In genomic region chr11:70399681-70400112, GRCh38 we compare ENCODE assay signal across 8 cellular contexts. TPM values are rescaled to one million over a fixed set of nuclear protein-coding genes. Genes with fewer than 3 reads are reported as not detected.
DNase-seq lines count a peak whose midpoint lies in the region; ATAC-seq and TF ChIP-seq lines count a peak whose summit lies in the region.

No MANE protein-coding gene starts in this region.

- H3K36me3 ChIP-seq in H7 (replicated peaks; ENCODE audit: control insufficient read depth, insufficient read depth, low read length) (peaks cover 2% of the 10 kb centered on the region), muscle layer of duodenum (ENCODE audit: control insufficient read depth in 1 of 2, insufficient read depth in 2 of 2, low read length in 2 of 2) (no peaks in the 10 kb centered on the region), vagina (no peaks in the 10 kb centered on the region)

- peaks cover 3% of the 10 kb centered on the region for H3K36me3 Mint-ChIP-seq in T-helper 17 cell (ENCODE audit: low read depth)

- no peak for ATAC-seq in T-helper 17 cell

- peak overlapping the region; percentile 91 for H3K4me3 Mint-ChIP-seq in T-helper 17 cell

- peak overlapping the region; percentile 92 for H3K27ac ChIP-seq in muscle layer of duodenum (ENCODE audit: low read length)
- peak overlapping the region; percentile 95 for H3K27ac ChIP-seq in vagina

- peak in 1 of 2 donors; percentile 40 for TF ChIP-seq POLR2A in vagina (IDR thresholded peaks at IDR 0.05)

- H3K27me3 ChIP-seq in H7 (ENCODE audit: control insufficient read depth, insufficient read depth, low read length) (no peaks in the 10 kb centered on the region), muscle layer of duodenum (ENCODE audit: low read depth, low read length) (no peaks in the 10 kb centered on the region), vagina (no peaks in the 10 kb centered on the region)

- H3K4me1 ChIP-seq in muscle layer of duodenum (ENCODE audit: control insufficient read depth in 1 of 2, insufficient read depth in 2 of 2, low read length in 2 of 2) (peaks cover 3 to 24% of the 10 kb centered on the region in 2 donors), vagina (peaks cover 45% of the 10 kb centered on the region)

- H3K9me3 ChIP-seq in T-helper 17 cell (ENCODE audit: control insufficient read depth, low read length, poor library complexity, severe bottlenecking): no peaks in the 10 kb centered on the region
- H3K9me3 ChIP-seq in muscle layer of duodenum (ENCODE audit: control insufficient read depth in 1 of 2, low read length in 2 of 2): no peaks in the 10 kb centered on the region
- no peaks in the 10 kb centered on the region for H3K9me3 ChIP-seq in vagina

- TF ChIP-seq CTCF in fibroblast of mammary gland (conservative IDR thresholded peaks at IDR 0.05; ENCODE audit: control insufficient read depth, insufficient read depth, low read depth, low read length) (no peak), vagina (IDR thresholded peaks at IDR 0.05) (no peak)

- H3K27me3 Mint-ChIP-seq in T-helper 17 cell: peaks cover 38% of the 10 kb centered on the region

- H3K4me1 Mint-ChIP-seq in T-helper 17 cell: peaks cover 10% of the 10 kb centered on the region

- intact Hi-C loops in vagina (cut with DNase I): loop anchor here (5.0 kb wide), 1 partner anchor 287 kb away; no protein-coding TSS in a partner anchor

- DNase-seq in H7 (peak; percentile 82), T-helper 17 cell (no peak), fibroblast of mammary gland (ENCODE audit: low read depth) (peak; percentile 96), vagina (ENCODE audit: extremely low spot score in 2 of 2) (peak in 1 of 2 donors; percentile 95), UCSD-AML1 (lab: John Stamatoyannopoulos, UW; ENCODE audit: unreplicated experiment) (no peak), DMS79 (lab: John Stamatoyannopoulos, UW) (no peak)
- no peak for DNase-seq in activated CD8-positive, alpha-beta memory T cell treated with anti-CD3 and anti-CD28 coated beads, Interleukin-2, amount 50 U/mL, for 4 hours

- H3K27ac Mint-ChIP-seq in T-helper 17 cell: no peak overlapping the region

- H3K4me3 ChIP-seq in H7 (ENCODE audit: insufficient read depth, low read depth, low read length) (peak overlapping the region; percentile 83), fibroblast of mammary gland (ENCODE audit: control insufficient read depth, low read depth, low read length) (peak overlapping the region; percentile 83), muscle layer of duodenum (ENCODE audit: low read depth in 1 of 2, low read length in 2 of 2) (peak overlapping the region; percentile 76), vagina (peak overlapping the region; percentile 92 to 94)

RNA-seq across cellular contexts. Expression of gene CTTN, which starts 1.4 kb away (rescaled TPM):
- total RNA-seq in H7 (2014; rRNA removed; shearing (Covaris generic)): 155 and 188 TPM in 2 replicates
- total RNA-seq in T-helper 17 cell (10 to 100 TPM in 1 of 2 donors, 1 to 10 TPM in 1; 3.1 to 52.3 TPM), vagina (227 TPM)

Comparison
In these comparisons a context has a peak if more than half of its experiments do, and no peak if none do; other contexts are left out.
1. DNase-seq: peak in H7 (single experiment) and fibroblast of mammary gland (single experiment); none in T-helper 17 cell (0 of 3), activated CD8-positive, alpha-beta memory T cell treated with anti-CD3 and anti-CD28 coated beads, Interleukin-2, amount 50 U/mL, for 4 hours (single experiment), UCSD-AML1 (single experiment) and DMS79 (single experiment).
2. Peak in every context shown above with its lines, with median percentiles within 50 percentile points of each other: H3K4me3 ChIP-seq.